In genomic region chr15:92809880-92810361, GRCh38 we compare ENCODE assay signal across 8 cellular contexts.
DNase-seq lines count a peak whose midpoint lies in the region; ATAC-seq lines count a peak whose summit lies in the region.

No MANE protein-coding gene starts in this region.

- peak; percentile 23 to 37 for DNase-seq in SHP77 (lab: John Stamatoyannopoulos, UW)
- no peak for DNase-seq in SHP77 treated with DMSO at 0.1 percent for 48 hours (lab: John Stamatoyannopoulos, UW)
- DNase-seq in MV-4-11 (lab: John Stamatoyannopoulos, UW): peak; percentile 62
- peak; percentile 72 for DNase-seq in activated effector memory CD4-positive, alpha-beta T cell treated with anti-CD3 and anti-CD28 coated beads, Interleukin-2, amount 50 U/mL, for 16 hours
- DNase-seq in glomerular visceral epithelial cell (ENCODE audit: extremely low spot score): peak; percentile 45
- DNase-seq in occipital lobe (lab: John Stamatoyannopoulos, UW): peak; percentile 19
- DNase-seq in NCI-H2029 treated with DMSO at 0.1 percent for 48 hours (lab: John Stamatoyannopoulos, UW): no peak

- no peak for ATAC-seq in HG03175 (IDR thresholded peaks at IDR 0.05; ENCODE audit: unreplicated experiment)

Comparison
In these comparisons a context has a peak if more than half of its experiments do, and no peak if none do; other contexts are left out.
1. DNase-seq: peak in SHP77 (2 of 2), MV-4-11 (single experiment), activated effector memory CD4-positive, alpha-beta T cell treated with anti-CD3 and anti-CD28 coated beads, Interleukin-2, amount 50 U/mL, for 16 hours (single experiment), glomerular visceral epithelial cell (single experiment) and occipital lobe (single experiment); none in SHP77 treated with DMSO at 0.1 percent for 48 hours (single experiment) and NCI-H2029 treated with DMSO at 0.1 percent for 48 hours (single experiment).